In the genomic region with DNA sequence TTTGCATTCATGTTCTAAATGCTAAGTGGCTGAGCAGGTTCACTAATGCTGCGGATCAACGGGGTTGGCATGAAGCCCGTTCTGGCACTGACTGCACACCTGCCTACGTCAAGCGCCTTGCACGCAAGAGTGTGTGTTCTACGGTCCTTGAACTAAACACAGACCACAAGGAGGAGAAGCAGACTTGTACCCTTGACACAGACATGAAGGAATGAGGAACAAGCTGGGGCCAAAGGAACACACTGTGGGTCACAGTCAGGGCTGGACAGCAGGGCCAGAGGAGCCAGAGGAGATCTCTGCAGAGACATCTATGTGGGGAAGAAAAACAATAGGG, we compare ENCODE assay signal across 20 cellular contexts. TPM values are rescaled to one million over a fixed set of nuclear protein-coding genes. Genes with fewer than 3 reads are reported as not detected.
A peak's percentile ranks its signal among the peaks of the same experiment; 100 is the strongest.
DNase-seq lines count a peak whose midpoint lies in the region; ATAC-seq and TF ChIP-seq lines count a peak whose summit lies in the region.
"Had no signal": no experiment of that assay in that cellular context is flagged by ENCODE, and none has a peak within 500 bp of the region (broad histone marks: within the 10 kb centered on the region; RNA-seq: fewer than 3 reads in every experiment).

No MANE protein-coding gene starts in this region.

- POLR2A ChIA-PET in activated CD4-positive, alpha-beta T cell treated with anti-CD3 and anti-CD28 coated beads for 36 hours (lab: Charles Lee): interaction anchor here (0.6 kb wide), 1 partner anchor 156 kb away, joined by 4 read pairs; no protein-coding TSS in a partner anchor

- H3K9me3 Mint-ChIP-seq in activated CD4-positive, alpha-beta T cell treated with anti-CD3 and anti-CD28 coated beads for 36 hours (ENCODE audit: low read depth): no peaks in the 10 kb centered on the region
- H3K9me3 Mint-ChIP-seq: activated naive CD8-positive, alpha-beta T cell treated with anti-CD3 and anti-CD28 coated beads for 36 hours; neural crest cell had no signal

- H3K27ac ChIP-seq in VCaP (peak overlapping the region; percentile 81), substantia nigra (ENCODE audit: low read depth, low read length, poor library complexity, severe bottlenecking) (peak overlapping the region; percentile 16)
- H3K27ac ChIP-seq: Peyer's patch, right atrium auricular region had no signal

- DNase-seq in NCI-H510A treated with DMSO at 0.1 percent for 48 hours (lab: John Stamatoyannopoulos, UW): peak; percentile 77
- no peak for DNase-seq in NCI-H510A (lab: John Stamatoyannopoulos, UW)
- peak; percentile 49 for DNase-seq in NCI-H187 treated with DMSO at 0.1 percent for 48 hours (lab: John Stamatoyannopoulos, UW)
- DNase-seq in substantia nigra (lab: John Stamatoyannopoulos, UW): no peak
- DNase-seq in activated CD4-positive, alpha-beta T cell treated with anti-CD3 and anti-CD28 coated beads for 36 hours: no peak
- no peak for DNase-seq in stimulated activated naive CD8-positive, alpha-beta T cell treated with anti-CD3 and anti-CD28 coated beads, Interleukin-15, Interleukin-2, amounts not matched to agents 100 U/mL and 50 U/mL, for 24 hours
- no peak for DNase-seq in T-helper 17 cell
- DNase-seq: ACHN; activated CD4-positive, CD25-positive, alpha-beta regulatory T cell treated with anti-CD3 and anti-CD28 coated beads, Interleukin-2, amount 50 U/mL, for 72 hours; activated CD8-positive, alpha-beta memory T cell treated with anti-CD3 and anti-CD28 coated beads, Interleukin-2, amount 50 U/mL, for 48 hours; activated naive CD8-positive, alpha-beta T cell treated with anti-CD3 and anti-CD28 coated beads for 36 hours; central memory CD4-positive, alpha-beta T cell; foreskin melanocyte; GF-D8; Peyer's patch had no signal

- H3K4me3 Mint-ChIP-seq in activated CD4-positive, alpha-beta T cell treated with anti-CD3 and anti-CD28 coated beads for 36 hours: no peak overlapping the region
- no peak overlapping the region for H3K4me3 Mint-ChIP-seq in T-helper 17 cell
- H3K4me3 Mint-ChIP-seq: activated naive CD8-positive, alpha-beta T cell treated with anti-CD3 and anti-CD28 coated beads for 36 hours; neural crest cell had no signal

- no peaks in the 10 kb centered on the region for H3K4me1 Mint-ChIP-seq in activated CD4-positive, alpha-beta T cell treated with anti-CD3 and anti-CD28 coated beads for 36 hours
- H3K4me1 Mint-ChIP-seq in T-helper 17 cell: no peaks in the 10 kb centered on the region
- H3K4me1 Mint-ChIP-seq: activated naive CD8-positive, alpha-beta T cell treated with anti-CD3 and anti-CD28 coated beads for 36 hours; neural crest cell had no signal

- intact Hi-C loops in activated CD4-positive, alpha-beta T cell treated with anti-CD3 and anti-CD28 coated beads for 36 hours (cut with DNase I, micrococcal nuclease): no loop called here

- no peak for TF ChIP-seq CTCF in VCaP (conservative IDR thresholded peaks at IDR 0.05)

- H3K36me3 Mint-ChIP-seq in activated CD4-positive, alpha-beta T cell treated with anti-CD3 and anti-CD28 coated beads for 36 hours (ENCODE audit: low read depth): no peaks in the 10 kb centered on the region
- no peaks in the 10 kb centered on the region for H3K36me3 Mint-ChIP-seq in T-helper 17 cell (ENCODE audit: low read depth)
- H3K36me3 Mint-ChIP-seq: activated naive CD8-positive, alpha-beta T cell treated with anti-CD3 and anti-CD28 coated beads for 36 hours had no signal

- H3K27ac Mint-ChIP-seq in activated CD4-positive, alpha-beta T cell treated with anti-CD3 and anti-CD28 coated beads for 36 hours: no peak overlapping the region
- no peak overlapping the region for H3K27ac Mint-ChIP-seq in T-helper 17 cell
- H3K27ac Mint-ChIP-seq: activated naive CD8-positive, alpha-beta T cell treated with anti-CD3 and anti-CD28 coated beads for 36 hours had no signal

- H3K9me3 ChIP-seq in T-helper 17 cell (ENCODE audit: control insufficient read depth, low read length, poor library complexity, severe bottlenecking): no peaks in the 10 kb centered on the region
- H3K9me3 ChIP-seq: Peyer's patch, right atrium auricular region had no signal

- H3K27me3 Mint-ChIP-seq in activated CD4-positive, alpha-beta T cell treated with anti-CD3 and anti-CD28 coated beads for 36 hours: no peaks in the 10 kb centered on the region
- H3K27me3 Mint-ChIP-seq in T-helper 17 cell: no peaks in the 10 kb centered on the region
- H3K27me3 Mint-ChIP-seq: activated naive CD8-positive, alpha-beta T cell treated with anti-CD3 and anti-CD28 coated beads for 36 hours had no signal

- no peak for ATAC-seq in activated CD4-positive, alpha-beta T cell treated with anti-CD3 and anti-CD28 coated beads for 36 hours
- no peak for ATAC-seq in stimulated activated naive CD8-positive, alpha-beta T cell treated with anti-CD3 and anti-CD28 coated beads, Interleukin-15, Interleukin-2, amounts not matched to agents 100 U/mL and 50 U/mL, for 24 hours
- ATAC-seq in T-helper 17 cell: no peak

- CTCF ChIA-PET in activated CD4-positive, alpha-beta T cell treated with anti-CD3 and anti-CD28 coated beads for 36 hours (lab: Charles Lee): no interaction called here

RNA-seq across cellular contexts. Expression of gene LDHAL6B, which starts 48.0 kb away (rescaled TPM):
- total RNA-seq in activated CD4-positive, alpha-beta T cell treated with anti-CD3 and anti-CD28 coated beads for 36 hours: not detected
- not detected for total RNA-seq in T-helper 17 cell
- total RNA-seq: activated naive CD8-positive, alpha-beta T cell treated with anti-CD3 and anti-CD28 coated beads for 36 hours; neural crest cell; Peyer's patch; right atrium auricular region; T-helper 2 cell treated with Interferon-gamma antibody and Interleukin-4, amounts not matched to agents 100 ng/mL and 5 ng/mL, for 36 hours; temporal lobe had no signal

RNA-seq across cellular contexts. Expression of gene CCNB2, which starts 53.7 kb away (rescaled TPM):
- total RNA-seq in activated CD4-positive, alpha-beta T cell treated with anti-CD3 and anti-CD28 coated beads for 36 hours: 10 to 100 TPM; 68.0 to 75.3 TPM
- under 1 TPM in 1 of 2 donors, not detected in 1; 0.73 TPM for total RNA-seq in T-helper 17 cell

Comparison
In these comparisons a context has a peak if more than half of its experiments do, and no peak if none do; other contexts are left out.
1. DNase-seq: peak in NCI-H510A treated with DMSO at 0.1 percent for 48 hours (single experiment) and NCI-H187 treated with DMSO at 0.1 percent for 48 hours (single experiment); none in NCI-H510A (single experiment), substantia nigra (0 of 49), activated CD4-positive, alpha-beta T cell treated with anti-CD3 and anti-CD28 coated beads for 36 hours (single experiment), stimulated activated naive CD8-positive, alpha-beta T cell treated with anti-CD3 and anti-CD28 coated beads, Interleukin-15, Interleukin-2, amounts not matched to agents 100 U/mL and 50 U/mL, for 24 hours (single experiment) and T-helper 17 cell (0 of 3).
2. RNA of gene CCNB2, which starts 53.7 kb away (total RNA-seq): 68.0 to 75.3 TPM in activated CD4-positive, alpha-beta T cell treated with anti-CD3 and anti-CD28 coated beads for 36 hours; 0.73 TPM in T-helper 17 cell; every median in the first group is over 10 times any median in the second.